Comparison of ENCODE assay signal across 2 cellular contexts in the genomic region with DNA sequence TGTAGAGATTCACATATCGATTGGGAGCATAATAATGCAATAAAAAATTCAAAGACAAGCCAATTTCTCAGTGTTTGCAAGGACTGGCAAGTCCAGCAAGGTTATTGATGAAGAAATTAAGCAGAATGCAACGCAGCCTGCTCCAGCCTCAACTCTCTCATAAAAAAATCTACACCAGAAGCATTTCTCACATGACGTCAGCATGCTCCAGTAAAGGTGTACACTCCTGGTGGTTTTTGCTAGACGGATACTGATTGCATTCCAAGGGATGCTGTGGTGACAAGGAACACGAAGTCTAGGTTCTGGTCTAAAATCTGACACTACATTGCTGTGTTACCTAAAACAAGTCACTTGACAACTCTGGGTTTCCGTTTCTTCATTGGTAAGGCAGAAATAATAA.
TF ChIP-seq lines count a peak whose summit lies in the region.

No MANE protein-coding gene starts in this region.

TF ChIP-seq in HepG2, 621 proteins besides CTCF, POLR2A, EP300 and RAD21:
- no peak for TF ChIP-seq ZSCAN21 (CRISPR knock-in tag; IDR thresholded peaks at IDR 0.05; ENCODE audit: borderline replicate concordance)
- TF ChIP-seq ATF7 (IDR thresholded peaks at IDR 0.05): peak; percentile 80
- TF ChIP-seq ATF7 (CRISPR knock-in tag; IDR thresholded peaks at IDR 0.05): no peak
- TF ChIP-seq, protein P1, sequence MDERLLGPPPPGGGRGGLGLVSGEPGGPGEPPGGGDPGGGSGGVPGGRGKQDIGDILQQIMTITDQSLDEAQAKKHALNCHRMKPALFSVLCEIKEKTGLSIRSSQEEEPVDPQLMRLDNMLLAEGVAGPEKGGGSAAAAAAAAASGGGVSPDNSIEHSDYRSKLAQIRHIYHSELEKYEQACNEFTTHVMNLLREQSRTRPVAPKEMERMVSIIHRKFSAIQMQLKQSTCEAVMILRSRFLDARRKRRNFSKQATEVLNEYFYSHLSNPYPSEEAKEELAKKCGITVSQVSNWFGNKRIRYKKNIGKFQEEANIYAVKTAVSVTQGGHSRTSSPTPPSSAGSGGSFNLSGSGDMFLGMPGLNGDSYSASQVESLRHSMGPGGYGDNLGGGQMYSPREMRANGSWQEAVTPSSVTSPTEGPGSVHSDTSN (CRISPR knock-in tag; IDR thresholded peaks at IDR 0.05): no peak
- peak; percentile 92 for TF ChIP-seq CREB1 (IDR thresholded peaks at IDR 0.05)
- TF ChIP-seq CREB1 (CRISPR knock-in tag; IDR thresholded peaks at IDR 0.05): no peak
- TF ChIP-seq ZNF205 (CRISPR knock-in tag; IDR thresholded peaks at IDR 0.05): no peak
- no peak for TF ChIP-seq ZFY (CRISPR knock-in tag; IDR thresholded peaks at IDR 0.05)
TF ChIP-seq in HepG2: peak in this region for 2.

TF ChIP-seq in IMR-90, 13 proteins besides CTCF, POLR2A, EP300 and RAD21:
- TF ChIP-seq MXI1 (IDR thresholded peaks at IDR 0.05; ENCODE audit: borderline replicate concordance, low read depth, low read length) (no peak), CHD1 (IDR thresholded peaks at IDR 0.05; ENCODE audit: low read depth, low read length) (no peak), NFE2L2 (IDR thresholded peaks at IDR 0.05; ENCODE audit: low read depth, low read length) (no peak), SMC3 (IDR thresholded peaks at IDR 0.05; ENCODE audit: low read depth, low read length) (no peak), FOS (IDR thresholded peaks at IDR 0.05; ENCODE audit: low read depth, low read length) (no peak), RFX5 (IDR thresholded peaks at IDR 0.05; ENCODE audit: low read depth, low read length) (no peak), MAZ (IDR thresholded peaks at IDR 0.05; ENCODE audit: borderline replicate concordance, low read depth, low read length) (no peak), MAFK (IDR thresholded peaks at IDR 0.05; ENCODE audit: low read depth, low read length) (no peak), CEBPB (IDR thresholded peaks at IDR 0.05; ENCODE audit: low read depth, low read length) (no peak)
- TF ChIP-seq, protein P2, sequence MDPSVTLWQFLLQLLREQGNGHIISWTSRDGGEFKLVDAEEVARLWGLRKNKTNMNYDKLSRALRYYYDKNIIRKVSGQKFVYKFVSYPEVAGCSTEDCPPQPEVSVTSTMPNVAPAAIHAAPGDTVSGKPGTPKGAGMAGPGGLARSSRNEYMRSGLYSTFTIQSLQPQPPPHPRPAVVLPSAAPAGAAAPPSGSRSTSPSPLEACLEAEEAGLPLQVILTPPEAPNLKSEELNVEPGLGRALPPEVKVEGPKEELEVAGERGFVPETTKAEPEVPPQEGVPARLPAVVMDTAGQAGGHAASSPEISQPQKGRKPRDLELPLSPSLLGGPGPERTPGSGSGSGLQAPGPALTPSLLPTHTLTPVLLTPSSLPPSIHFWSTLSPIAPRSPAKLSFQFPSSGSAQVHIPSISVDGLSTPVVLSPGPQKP (IDR thresholded peaks at IDR 0.05; ENCODE audit: borderline replicate concordance, low read depth, low read length): no peak
- TF ChIP-seq, protein P3, sequence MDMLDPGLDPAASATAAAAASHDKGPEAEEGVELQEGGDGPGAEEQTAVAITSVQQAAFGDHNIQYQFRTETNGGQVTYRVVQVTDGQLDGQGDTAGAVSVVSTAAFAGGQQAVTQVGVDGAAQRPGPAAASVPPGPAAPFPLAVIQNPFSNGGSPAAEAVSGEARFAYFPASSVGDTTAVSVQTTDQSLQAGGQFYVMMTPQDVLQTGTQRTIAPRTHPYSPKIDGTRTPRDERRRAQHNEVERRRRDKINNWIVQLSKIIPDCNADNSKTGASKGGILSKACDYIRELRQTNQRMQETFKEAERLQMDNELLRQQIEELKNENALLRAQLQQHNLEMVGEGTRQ (IDR thresholded peaks at IDR 0.05; ENCODE audit: low read depth, low read length): no peak
